In the genomic region with DNA sequence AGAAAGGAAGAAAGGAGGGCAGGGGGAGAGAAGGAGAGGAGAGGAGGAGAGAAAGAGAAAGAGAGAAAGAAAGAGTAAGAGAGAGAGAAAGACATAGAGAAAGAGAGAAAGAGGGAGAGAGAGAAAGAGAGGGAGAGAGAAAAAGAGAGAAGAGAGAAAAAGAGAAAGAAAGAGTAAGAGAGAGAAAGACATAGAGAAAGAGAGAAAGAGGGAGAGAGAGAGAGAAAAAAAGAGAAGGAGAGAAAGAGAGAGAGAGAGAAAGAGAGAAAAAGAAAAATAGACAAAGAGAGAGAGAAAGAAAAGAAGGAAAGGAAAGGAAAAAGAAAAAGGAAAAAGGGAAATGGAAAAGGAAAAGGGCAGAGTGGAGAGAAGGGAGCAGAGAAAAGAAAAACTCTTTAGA, we compare ENCODE assay signal across 37 cellular contexts.
"Had no signal": no experiment of that assay in that cellular context is flagged by ENCODE, and none has a peak within 500 bp of the region (broad histone marks: within the 10 kb centered on the region; RNA-seq: fewer than 3 reads in every experiment).

No MANE protein-coding gene starts in this region.

- DNase-seq: activated CD4-positive, alpha-beta T cell treated with anti-CD3 and anti-CD28 coated beads for 36 hours; activated CD4-positive, alpha-beta T cell treated with anti-CD3 and anti-CD28 coated beads, Interleukin-2, amount 10 ng/mL, durations not matched to agents 7 days and 5 days; activated CD4-positive, alpha-beta T cell treated with anti-CD3 and anti-CD28 coated beads, Interleukin-2, amount 50 U/mL, for 48 hours; activated CD8-positive, alpha-beta memory T cell treated with anti-CD3 and anti-CD28 coated beads for 24 hours; activated CD8-positive, alpha-beta memory T cell treated with anti-CD3 and anti-CD28 coated beads, Interleukin-2, amount 10 ng/mL, durations not matched to agents 7 days and 5 days; activated CD8-positive, alpha-beta memory T cell treated with anti-CD3 and anti-CD28 coated beads, Interleukin-2, amount 50 U/mL, for 48 hours; activated effector memory CD4-positive, alpha-beta T cell treated with anti-CD3 and anti-CD28 coated beads, Interleukin-2, amount 50 U/mL, for 16 hours; activated naive CD4-positive, alpha-beta T cell; activated naive CD4-positive, alpha-beta T cell treated with anti-CD3 and anti-CD28 coated beads, Interleukin-2, amount 50 U/mL, for 16 hours; activated naive CD8-positive, alpha-beta T cell treated with anti-CD3 and anti-CD28 coated beads for 36 hours; activated T-cell treated with anti-CD3 and anti-CD28 coated beads, Interleukin-2, amount 50 U/mL, for 48 hours; amniotic stem cell; aorta; brain microvascular endothelial cell; Karpas-422; MG63; MV-4-11; NCI-H1092; NCI-H1436 treated with DMSO at 0.1 percent for 48 hours; NCI-H1694 treated with DMSO at 0.1 percent for 48 hours; NCI-H2029; NCI-H345; NCI-H526; NCI-H748 treated with DMSO at 0.1 percent for 48 hours; NK-92 treated with Interleukin-12 subunit alpha and Interleukin-12 subunit beta, amount 100 ng/mL, for 24 hours; PC-3; Peyer's patch; RPMI8226; SHP77 treated with DMSO at 0.1 percent for 48 hours; SK-N-SH; T-helper 2 cell; T1000; WERI-Rb-1 had no signal

- H3K4me1 ChIP-seq: Peyer's patch had no signal

- H3K27me3 ChIP-seq: brain microvascular endothelial cell, cardiac muscle cell, MG63, Peyer's patch, SJSA1 had no signal

- ATAC-seq: activated CD4-positive, alpha-beta T cell treated with anti-CD3 and anti-CD28 coated beads for 36 hours; activated CD8-positive, alpha-beta memory T cell treated with anti-CD3 and anti-CD28 coated beads, Interleukin-2, amount 10 ng/mL, durations not matched to agents 7 days and 5 days; activated T-helper 17 cell treated with anti-CD3 and anti-CD28 coated beads, Interleukin-2, amount 50 U/mL, for 72 hours; PC-3 had no signal

- H3K9me3 ChIP-seq: Peyer's patch, SJSA1, SK-N-SH had no signal

- H3K9ac ChIP-seq: SK-N-SH had no signal

- H3K36me3 ChIP-seq: brain microvascular endothelial cell, cardiac muscle cell, MG63, Peyer's patch, SJSA1, WERI-Rb-1 had no signal

- H3K9me3 Mint-ChIP-seq: activated T-helper 17 cell treated with anti-CD3 and anti-CD28 coated beads, Interleukin-2, amount 50 U/mL, for 72 hours had no signal

- H3K27ac ChIP-seq: brain microvascular endothelial cell, cardiac muscle cell, SJSA1, WERI-Rb-1 had no signal

- H3K27ac Mint-ChIP-seq: activated CD4-positive, alpha-beta T cell treated with anti-CD3 and anti-CD28 coated beads for 36 hours; activated CD4-positive, alpha-beta T cell treated with anti-CD3 and anti-CD28 coated beads, Interleukin-2, amount 10 ng/mL, durations not matched to agents 7 days and 5 days; activated CD8-positive, alpha-beta memory T cell treated with anti-CD3 and anti-CD28 coated beads, Interleukin-2, amount 10 ng/mL, durations not matched to agents 7 days and 5 days; activated naive CD8-positive, alpha-beta T cell treated with anti-CD3 and anti-CD28 coated beads for 36 hours; activated T-helper 17 cell treated with anti-CD3 and anti-CD28 coated beads, Interleukin-2, amount 50 U/mL, for 72 hours had no signal

- H3K27me3 Mint-ChIP-seq: activated CD4-positive, alpha-beta T cell treated with anti-CD3 and anti-CD28 coated beads for 36 hours; activated CD4-positive, alpha-beta T cell treated with anti-CD3 and anti-CD28 coated beads, Interleukin-2, amount 10 ng/mL, durations not matched to agents 7 days and 5 days; activated CD8-positive, alpha-beta memory T cell treated with anti-CD3 and anti-CD28 coated beads, Interleukin-2, amount 10 ng/mL, durations not matched to agents 7 days and 5 days; activated naive CD8-positive, alpha-beta T cell treated with anti-CD3 and anti-CD28 coated beads for 36 hours; activated T-helper 17 cell treated with anti-CD3 and anti-CD28 coated beads, Interleukin-2, amount 50 U/mL, for 72 hours; central memory CD8-positive, alpha-beta T cell had no signal

- H3K4me1 Mint-ChIP-seq: activated CD4-positive, alpha-beta T cell treated with anti-CD3 and anti-CD28 coated beads for 36 hours; activated CD4-positive, alpha-beta T cell treated with anti-CD3 and anti-CD28 coated beads, Interleukin-2, amount 10 ng/mL, durations not matched to agents 7 days and 5 days; activated CD8-positive, alpha-beta memory T cell treated with anti-CD3 and anti-CD28 coated beads, Interleukin-2, amount 10 ng/mL, durations not matched to agents 7 days and 5 days; activated naive CD8-positive, alpha-beta T cell treated with anti-CD3 and anti-CD28 coated beads for 36 hours; activated T-helper 17 cell treated with anti-CD3 and anti-CD28 coated beads, Interleukin-2, amount 50 U/mL, for 72 hours; central memory CD8-positive, alpha-beta T cell had no signal

- H3K4me3 ChIP-seq: cardiac muscle cell, MG63, Peyer's patch, SJSA1 had no signal

- H3K4me3 Mint-ChIP-seq: activated CD4-positive, alpha-beta T cell treated with anti-CD3 and anti-CD28 coated beads for 36 hours; activated CD4-positive, alpha-beta T cell treated with anti-CD3 and anti-CD28 coated beads, Interleukin-2, amount 10 ng/mL, durations not matched to agents 7 days and 5 days; activated CD8-positive, alpha-beta memory T cell treated with anti-CD3 and anti-CD28 coated beads, Interleukin-2, amount 10 ng/mL, durations not matched to agents 7 days and 5 days; activated naive CD8-positive, alpha-beta T cell treated with anti-CD3 and anti-CD28 coated beads for 36 hours; activated T-helper 17 cell treated with anti-CD3 and anti-CD28 coated beads, Interleukin-2, amount 50 U/mL, for 72 hours; central memory CD8-positive, alpha-beta T cell had no signal

- H3K36me3 Mint-ChIP-seq: activated CD8-positive, alpha-beta memory T cell treated with anti-CD3 and anti-CD28 coated beads, Interleukin-2, amount 10 ng/mL, durations not matched to agents 7 days and 5 days; activated naive CD8-positive, alpha-beta T cell treated with anti-CD3 and anti-CD28 coated beads for 36 hours had no signal

- H3K4me2 ChIP-seq: SK-N-SH had no signal
